Comparison of ENCODE assay signal across 13 cellular contexts in the genomic region with DNA sequence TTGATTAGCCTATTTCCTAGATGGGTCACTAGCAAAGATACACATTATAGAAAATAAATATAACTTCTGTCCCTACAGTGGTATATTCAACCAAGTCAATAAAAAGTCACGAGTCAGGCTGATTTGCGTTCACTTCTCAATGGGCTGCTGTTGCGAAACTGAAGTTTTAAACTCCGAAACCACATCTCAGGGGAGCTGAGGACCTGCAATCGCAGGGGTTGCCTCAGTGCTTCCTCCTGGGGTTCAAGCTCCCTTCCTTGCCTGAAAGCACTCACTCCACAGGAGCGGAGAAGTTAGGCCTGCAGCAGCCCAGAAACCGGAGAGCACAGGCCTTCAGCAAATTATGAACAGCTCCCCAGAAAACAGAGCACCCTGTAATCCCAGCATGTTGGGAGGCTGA. TPM values are rescaled to one million over a fixed set of nuclear protein-coding genes. Genes with fewer than 3 reads are reported as not detected.
DNase-seq lines count a peak whose midpoint lies in the region; ATAC-seq, FAIRE-seq and TF ChIP-seq lines count a peak whose summit lies in the region.
"Had no signal": no experiment of that assay in that cellular context is flagged by ENCODE, and none has a peak within 500 bp of the region (broad histone marks: within the 10 kb centered on the region; RNA-seq: fewer than 3 reads in every experiment).

No MANE protein-coding gene starts in this region.

- no peaks in the 10 kb centered on the region for H3K9me3 ChIP-seq in gastrocnemius medialis

- H3K36me3 ChIP-seq in bronchial epithelial cell (ENCODE audit: control insufficient read depth, insufficient read depth, low read length), result peaks cover 1% of the 10 kb centered on the region
- H3K36me3 ChIP-seq in gastrocnemius medialis, result no peaks in the 10 kb centered on the region

- in situ Hi-C loops in gastrocnemius medialis (cut with MboI; ENCODE audit: low sequenced_read_pairs in 4 of 4), result no loop called here

- H3K27ac ChIP-seq in gastrocnemius medialis, result peak overlapping the region; percentile 67 to 78 (median 73)

- TF ChIP-seq CTCF in GM12865 (IDR thresholded peaks at IDR 0.05; ENCODE audit: insufficient read depth, low read depth, low read length, missing control alignments) (no peak), bronchial epithelial cell (IDR thresholded peaks at IDR 0.05; ENCODE audit: insufficient read depth, low read length, severe bottlenecking) (no peak), gastrocnemius medialis (IDR thresholded peaks at IDR 0.05 in 4 of 5, conservative IDR thresholded peaks at IDR 0.05 in 1 of 5) (no peak)

- ATAC-seq in gastrocnemius medialis (no peak), GM21717 (IDR thresholded peaks at IDR 0.05; ENCODE audit: unreplicated experiment) (no peak)
- ATAC-seq: CD8-positive, alpha-beta T cell had no signal

- DNase-seq in GM12865 (ENCODE audit: low read depth), result peak; percentile 27
- DNase-seq in Kasumi-1 (lab: John Stamatoyannopoulos, UW), result peak; percentile 69 to 83
- DNase-seq in bronchial epithelial cell (ENCODE audit: low read depth), result no peak
- DNase-seq in gastrocnemius medialis, result no peak
- no peak for DNase-seq in nucleus accumbens (lab: John Stamatoyannopoulos, UW)
- no peak for DNase-seq in activated effector memory CD4-positive, alpha-beta T cell treated with anti-CD3 and anti-CD28 coated beads, Interleukin-2, amount 50 U/mL, for 16 hours
- DNase-seq in NCI-H446 (lab: John Stamatoyannopoulos, UW), result no peak
- DNase-seq: activated CD8-positive, alpha-beta memory T cell treated with anti-CD3 and anti-CD28 coated beads for 24 hours; activated naive CD8-positive, alpha-beta T cell treated with anti-CD3 and anti-CD28 coated beads, Interleukin-2, amount 10 ng/mL, durations not matched to agents 7 days and 5 days; CD8-positive, alpha-beta T cell; midbrain; NCI-H1436 had no signal

- H3K4me3 ChIP-seq in GM12865 (ENCODE audit: low read depth, low read length), result no peak overlapping the region
- no peak overlapping the region for H3K4me3 ChIP-seq in bronchial epithelial cell (ENCODE audit: low read depth, low read length)
- H3K4me3 ChIP-seq in gastrocnemius medialis, result no peak overlapping the region

- FAIRE-seq in bronchial epithelial cell (lab: Jason Lieb, UNC), result peak; percentile 7

- TF ChIP-seq POLR2A in gastrocnemius medialis (IDR thresholded peaks at IDR 0.05), result no peak

- intact Hi-C loops in gastrocnemius medialis (cut with DNase I; ENCODE audit: low total_unique reads), result loop anchor here (2.0 to 5.0 kb wide), 2 partner anchors 23 to 110 kb away; no protein-coding TSS in a partner anchor

- H3K4me1 ChIP-seq in gastrocnemius medialis, result peaks cover 10 to 38% of the 10 kb centered on the region in 2 donors

- no peaks in the 10 kb centered on the region for H3K27me3 ChIP-seq in bronchial epithelial cell (ENCODE audit: control insufficient read depth, insufficient read depth, low read length)
- no peaks in the 10 kb centered on the region for H3K27me3 ChIP-seq in gastrocnemius medialis

RNA-seq across cellular contexts. Expression of gene RAB20, which starts 39.6 kb away (rescaled TPM):
- total RNA-seq in bronchial epithelial cell, result 5.1 and 8.2 TPM in 2 replicates
- 1 to 10 TPM in 2 of 4 donors, under 1 TPM in 2; 0.31 to 9.1 (median 2.0) TPM for total RNA-seq in gastrocnemius medialis

Comparison
In these comparisons a context has a peak if more than half of its experiments do, and no peak if none do; other contexts are left out.
1. DNase-seq: peak in GM12865 (single experiment) and Kasumi-1 (2 of 2); none in bronchial epithelial cell (single experiment), gastrocnemius medialis (0 of 2), nucleus accumbens (0 of 56), activated effector memory CD4-positive, alpha-beta T cell treated with anti-CD3 and anti-CD28 coated beads, Interleukin-2, amount 50 U/mL, for 16 hours (single experiment) and NCI-H446 (0 of 2).